Comparison of ENCODE assay signal across 8 cellular contexts in the genomic region with DNA sequence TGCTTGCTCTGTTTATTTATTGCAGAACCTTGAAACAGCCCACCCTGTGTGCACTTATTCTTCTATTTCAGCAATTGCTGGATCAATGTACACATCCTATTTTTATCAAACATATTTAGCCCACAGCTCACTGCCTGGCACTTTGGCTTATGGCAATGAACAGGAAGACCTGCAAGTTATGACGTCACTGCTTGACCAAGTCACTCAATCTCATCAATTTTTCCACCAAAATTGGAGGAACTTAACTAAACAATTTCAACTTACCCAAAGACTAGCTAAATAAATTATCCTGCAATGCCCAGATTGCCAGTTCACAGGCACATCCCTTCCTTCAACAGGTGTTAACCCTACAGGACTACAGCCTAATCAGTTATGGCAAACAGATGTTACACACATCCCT.
"Had no signal": no experiment of that assay in that cellular context is flagged by ENCODE, and none has a peak within 500 bp of the region (broad histone marks: within the 10 kb centered on the region; RNA-seq: fewer than 3 reads in every experiment).

No MANE protein-coding gene starts in this region.

- FAIRE-seq: G401.6, GM12878, GM12891, GM12892, GM18507, GM19239 had no signal

- ATAC-seq: GM12878 had no signal

- DNase-seq: GDM1, GF-D8 had no signal

- H3K4me3 ChIP-seq: GM12878 had no signal
